ENCODE assay signal across 2 cellular contexts in genomic region chr10:12200850-12201249, GRCh38.
TF ChIP-seq lines count a peak whose summit lies in the region.

No MANE protein-coding gene starts in this region.

TF ChIP-seq in HepG2, 621 proteins besides CTCF, POLR2A, EP300 and RAD21:
- TF ChIP-seq CEBPB (IDR thresholded peaks at IDR 0.05; ENCODE audit: borderline replicate concordance, low read depth, low read length) (peak; percentile 80), ATM (IDR thresholded peaks at IDR 0.05; ENCODE audit: borderline replicate concordance) (no peak), AGO1 (IDR thresholded peaks at IDR 0.05; ENCODE audit: low read depth, low read length, poor library complexity, severe bottlenecking) (no peak)

TF ChIP-seq in K562, 482 proteins besides CTCF, POLR2A, EP300 and RAD21:
- peak; percentile 77 for TF ChIP-seq CEBPB (tag; IDR thresholded peaks at IDR 0.05)
- TF ChIP-seq RBM25 (IDR thresholded peaks at IDR 0.05; ENCODE audit: low read depth, low read length, severe bottlenecking): peak; percentile 3
- no peak for TF ChIP-seq HNRNPUL1 (IDR thresholded peaks at IDR 0.05; ENCODE audit: low read length)
- TF ChIP-seq ZKSCAN3 (CRISPR knock-in tag; IDR thresholded peaks at IDR 0.05): no peak
- no peak for TF ChIP-seq CEBPG (CRISPR knock-in tag; IDR thresholded peaks at IDR 0.05)
- TF ChIP-seq CEBPG (tag; conservative IDR thresholded peaks at IDR 0.05 in 1 of 2, IDR thresholded peaks at IDR 0.05 in 1 of 2): peak in 1 of 2 experiments; percentile 76; a peak in 2 of 4 replicates
- no peak for TF ChIP-seq ZZZ3 (IDR thresholded peaks at IDR 0.05)
- TF ChIP-seq RFX7 (CRISPR knock-in tag; IDR thresholded peaks at IDR 0.05): no peak
